In genomic region chr6:4776493-4776966, GRCh38 we compare ENCODE assay signal across 8 cellular contexts. TPM values are rescaled to one million over a fixed set of nuclear protein-coding genes. Genes with fewer than 3 reads are reported as not detected.
DNase-seq lines count a peak whose midpoint lies in the region; ATAC-seq and TF ChIP-seq lines count a peak whose summit lies in the region.

No MANE protein-coding gene starts in this region.

- TF ChIP-seq EP300 in transverse colon (IDR thresholded peaks at IDR 0.05; ENCODE audit: low read depth): no peak

- intact Hi-C loops in Panc1 (cut with micrococcal nuclease; ENCODE audit: unreplicated experiment): loop anchor here (5.0 kb wide), 1 partner anchor 161 kb away; no protein-coding TSS in a partner anchor
- intact Hi-C loops in dendritic cell treated with granulocyte-macrophage colony-stimulating factor and Interleukin-4, amounts not matched to agents 40 ng/mL and 50 ng/mL, for 4 days (cut with micrococcal nuclease): loop anchor here (5.0 to 10.0 kb wide), 2 partner anchors 462 to 639 kb away; partner anchors contain the start of gene ECI2
- intact Hi-C loops in transverse colon (cut with DNase I; ENCODE audit: low total_unique reads): loop anchor here (1.0 kb wide), 1 partner anchor 129 kb away; no protein-coding TSS in a partner anchor

- in situ Hi-C loops in Panc1 (cut with HindIII; ENCODE audit: low pct_unique_long_range_greater_than_20kb, low sequenced_read_pairs) (no loop called here), transverse colon (cut with MboI; ENCODE audit: low pct_ligation_motif_present in 1 of 4, low pct_unique_long_range_greater_than_20kb in 1 of 4, low sequenced_read_pairs in 3 of 4) (loop anchor here in 1 of 4 donors (25.0 kb wide), 1 partner anchor 464 kb away; no protein-coding TSS in a partner anchor)

- peaks cover 24% of the 10 kb centered on the region for H3K27me3 Mint-ChIP-seq in dendritic cell treated with granulocyte-macrophage colony-stimulating factor and Interleukin-4, amounts not matched to agents 40 ng/mL and 50 ng/mL, for 4 days

- 0% methylated on average over 28 to 29 of the region's 77 CpGs for WGBS in mesodermal cell (ENCODE audit: insufficient coverage in 2 of 2), 2 experiments
- 0% methylated on average over 38 of the region's 77 CpGs; no CpG with 5 or more reads in 1 of the 2 donors for WGBS in transverse colon (ENCODE audit: low coverage in 1 of 2), 2 donors

- no peaks in the 10 kb centered on the region for H3K9me3 Mint-ChIP-seq in dendritic cell treated with granulocyte-macrophage colony-stimulating factor and Interleukin-4, amounts not matched to agents 40 ng/mL and 50 ng/mL, for 4 days

- no peaks in the 10 kb centered on the region for H3K36me3 Mint-ChIP-seq in dendritic cell treated with granulocyte-macrophage colony-stimulating factor and Interleukin-4, amounts not matched to agents 40 ng/mL and 50 ng/mL, for 4 days (ENCODE audit: low read depth)

- TF ChIP-seq POLR2A in transverse colon (IDR thresholded peaks at IDR 0.05): no peak

- H3K4me3 Mint-ChIP-seq in dendritic cell treated with granulocyte-macrophage colony-stimulating factor and Interleukin-4, amounts not matched to agents 40 ng/mL and 50 ng/mL, for 4 days: peak overlapping the region; percentile 84

- peaks cover 29% of the 10 kb centered on the region for H3K4me1 ChIP-seq in Panc1 (ENCODE audit: control insufficient read depth, insufficient read depth, low read length)
- peaks cover 8% of the 10 kb centered on the region for H3K4me1 ChIP-seq in mesodermal cell (ENCODE audit: control insufficient read depth, insufficient read depth, low read length, poor library complexity, severe bottlenecking)
- peaks cover 10 to 31% (median 22%) of the 10 kb centered on the region in 4 donors for H3K4me1 ChIP-seq in transverse colon

- POLR2A ChIA-PET in Panc1 (lab: Charles Lee): no interaction called here

- peak overlapping the region; percentile 74 for H3K27ac Mint-ChIP-seq in dendritic cell treated with granulocyte-macrophage colony-stimulating factor and Interleukin-4, amounts not matched to agents 40 ng/mL and 50 ng/mL, for 4 days

- peak in 3 of 4 experiments; percentile 17 to 36 (median 20) for DNase-seq in activated CD4-positive, CD25-positive, alpha-beta regulatory T cell (lab: John Stamatoyannopoulos, UW)
- DNase-seq in activated CD4-positive, CD25-positive, alpha-beta regulatory T cell treated with anti-CD3 and anti-CD28 coated beads, Interleukin-2, amount 50 U/mL, for 72 hours: no peak
- DNase-seq in HFF-Myc (ENCODE audit: extremely low read depth, low read depth) (no peak), Panc1 (ENCODE audit: low read depth, low spot score) (no peak), transverse colon (no peak), NCI-H2107 (lab: John Stamatoyannopoulos, UW) (no peak)

- H3K27ac ChIP-seq in Panc1 (ENCODE audit: low read length): no peak overlapping the region; the same call in 1 of the 2 replicates
- no peak overlapping the region for H3K27ac ChIP-seq in mesodermal cell (ENCODE audit: low read depth, low read length, severe bottlenecking)
- peak overlapping the region; percentile 90 to 93 (median 91) for H3K27ac ChIP-seq in transverse colon

- ATAC-seq in Panc1: peak; percentile 38

- no peak for TF ChIP-seq CTCF in HFF-Myc (IDR thresholded peaks at IDR 0.05; ENCODE audit: low read depth, low read length, missing control alignments)
- TF ChIP-seq CTCF in Panc1 (IDR thresholded peaks at IDR 0.05): no peak
- no peak for TF ChIP-seq CTCF in transverse colon (IDR thresholded peaks at IDR 0.05)

- BruUV-seq in Panc1 (replicated peaks; lab: Mats Ljungman, UMichigan): no TSS peak

- peaks cover 55% of the 10 kb centered on the region for H3K4me1 Mint-ChIP-seq in dendritic cell treated with granulocyte-macrophage colony-stimulating factor and Interleukin-4, amounts not matched to agents 40 ng/mL and 50 ng/mL, for 4 days (ENCODE audit: low read depth)

- peaks cover 9% of the 10 kb centered on the region; the same call in 1 of the 2 replicates for H3K9me3 ChIP-seq in Panc1 (ENCODE audit: control insufficient read depth, insufficient read depth, low read depth, low read length)
- H3K9me3 ChIP-seq in mesodermal cell (ENCODE audit: control insufficient read depth, low read length): peaks cover 17% of the 10 kb centered on the region
- no peaks in the 10 kb centered on the region for H3K9me3 ChIP-seq in transverse colon

- H3K36me3 ChIP-seq in Panc1 (ENCODE audit: control insufficient read depth, insufficient read depth, low read length) (no peaks in the 10 kb centered on the region; the same call in 1 of the 2 replicates), mesodermal cell (ENCODE audit: control insufficient read depth, insufficient read depth, low read length) (peaks cover 10% of the 10 kb centered on the region), transverse colon (no peaks in the 10 kb centered on the region)

- CTCF ChIA-PET in Panc1 (lab: Charles Lee): interaction anchor here (0.6 kb wide), 1 partner anchor 35 kb away, joined by 3 read pairs; no protein-coding TSS in a partner anchor

- peaks cover 12% of the 10 kb centered on the region for H3K27me3 ChIP-seq in Panc1 (ENCODE audit: control insufficient read depth, insufficient read depth, low read length)
- H3K27me3 ChIP-seq in transverse colon: no peaks in the 10 kb centered on the region

- H3K4me3 ChIP-seq in HFF-Myc (replicated peaks; ENCODE audit: low read depth, low read length) (peak overlapping the region; percentile 70), Panc1 (ENCODE audit: low read depth in 2 of 2, low read length in 2 of 2) (peak overlapping the region; percentile 67 to 71), mesodermal cell (ENCODE audit: extremely low read depth, insufficient read depth, low read length, poor library complexity, severe bottlenecking) (peak overlapping the region; percentile 59), transverse colon (peak overlapping the region; percentile 61 to 87 (median 74))

RNA-seq across cellular contexts. Expression of gene CDYL, which starts 0.3 kb away (rescaled TPM):
- total RNA-seq in Panc1 (2021; ENCODE audit: unreplicated experiment) (61.4 TPM), transverse colon (10 to 100 TPM; 23.6 to 40.8 (median 30.0) TPM)
- polyA plus RNA-seq in Panc1 (2012; ENCODE audit: insufficient read length): 22.4 TPM
- 40.0 TPM for polyA plus RNA-seq in mesodermal cell (2013, experiment 1 of 2)
- polyA plus RNA-seq in mesodermal cell (2013, experiment 2 of 2): 42.9 TPM

Comparison
In these comparisons a context has a peak if more than half of its experiments do, and no peak if none do; other contexts are left out.
1. DNase-seq: peak in activated CD4-positive, CD25-positive, alpha-beta regulatory T cell (3 of 4); none in activated CD4-positive, CD25-positive, alpha-beta regulatory T cell treated with anti-CD3 and anti-CD28 coated beads, Interleukin-2, amount 50 U/mL, for 72 hours (single experiment), HFF-Myc (single experiment), Panc1 (single experiment), transverse colon (single experiment) and NCI-H2107 (single experiment).
2. H3K27ac ChIP-seq: peak in transverse colon (4 of 4); none in Panc1 (single experiment) and mesodermal cell (single experiment).
3. Peak in every context shown above with its lines, with median percentiles within 50 percentile points of each other: H3K4me3 ChIP-seq.